Comparison of ENCODE assay signal across 9 cellular contexts in the genomic region with DNA sequence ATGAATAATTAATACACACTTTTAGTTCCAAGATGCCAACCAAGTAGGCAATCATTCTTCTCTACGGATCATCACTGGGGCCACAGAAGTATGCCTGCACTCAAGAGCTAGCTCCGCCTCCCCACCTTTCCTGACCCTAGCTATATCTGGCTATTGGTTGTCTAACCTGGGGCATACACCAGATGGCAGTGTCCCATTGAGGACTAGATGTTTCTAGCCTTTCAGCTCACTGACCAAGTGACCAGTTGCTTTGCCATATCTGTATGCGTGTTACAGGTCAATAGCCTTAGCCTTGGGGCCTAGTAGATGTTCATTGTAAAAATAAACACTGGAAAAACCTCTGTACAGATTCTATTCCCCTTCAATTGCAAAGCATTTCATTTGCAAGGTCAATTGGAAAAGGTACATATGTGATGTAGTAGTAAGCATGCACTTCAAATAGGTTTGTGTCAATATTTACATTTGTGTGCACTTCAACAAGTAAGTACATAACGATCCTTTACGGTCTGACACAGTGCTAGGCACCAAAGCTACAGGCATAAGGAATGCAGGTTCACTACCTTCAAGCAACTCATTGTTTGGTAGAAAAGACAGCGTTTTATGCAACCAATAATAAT.
DNase-seq lines count a peak whose midpoint lies in the region; ATAC-seq and TF ChIP-seq lines count a peak whose summit lies in the region.
"Had no signal": no experiment of that assay in that cellular context is flagged by ENCODE, and none has a peak within 500 bp of the region (broad histone marks: within the 10 kb centered on the region; RNA-seq: fewer than 3 reads in every experiment).

No MANE protein-coding gene starts in this region.

- ATAC-seq in HG02973 (IDR thresholded peaks at IDR 0.05; ENCODE audit: unreplicated experiment) (no peak), HG03565 (IDR thresholded peaks at IDR 0.05; ENCODE audit: unreplicated experiment) (no peak)
- ATAC-seq: activated naive CD4-positive, alpha-beta T cell treated with anti-CD3 and anti-CD28 coated beads, Interleukin-2, amount 50 U/mL, for 72 hours had no signal

- H3K36me3 ChIP-seq in HEK293 (ENCODE audit: control insufficient read depth in 2 of 2, insufficient read depth in 1 of 2, low read length in 2 of 2) (no peaks in the 10 kb centered on the region), WERI-Rb-1 (no peaks in the 10 kb centered on the region)

- no peak overlapping the region for H3K4me3 ChIP-seq in AG10803 (ENCODE audit: low read length)
- H3K4me3 ChIP-seq in HEK293 (ENCODE audit: low read depth, low read length): no peak overlapping the region
- H3K4me3 ChIP-seq in WERI-Rb-1 (ENCODE audit: low read depth, low read length): no peak overlapping the region

- H3K9me3 ChIP-seq in HEK293 (ENCODE audit: control insufficient read depth, insufficient read depth, low read depth, low read length): no peaks in the 10 kb centered on the region
- H3K9me3 ChIP-seq in WERI-Rb-1 (ENCODE audit: severe bottlenecking): no peaks in the 10 kb centered on the region

- H3K4me1 ChIP-seq in HEK293 (ENCODE audit: control insufficient read depth, insufficient read depth, low read length): no peaks in the 10 kb centered on the region

- CTCF ChIA-PET in HEK293 (lab: Yijun Ruan, JAX): interaction anchor here (0.5 to 1.4 kb wide), 9 partner anchors 10 to 1047 kb away, joined by 3 to 5 read pairs (median 3); no protein-coding TSS in a partner anchor

- H3K27ac ChIP-seq in HEK293 (ENCODE audit: extremely low read depth, low read depth, low read length): no peak overlapping the region
- no peak overlapping the region for H3K27ac ChIP-seq in WERI-Rb-1

- DNase-seq in AG10803 (ENCODE audit: low read depth) (no peak), WERI-Rb-1 (peak; percentile 78), kidney tubule cell (ENCODE audit: low spot score) (peak; percentile 50), AG08395 (ENCODE audit: low spot score) (no peak)
- no peak for DNase-seq in stimulated activated CD4-positive, alpha-beta T cell treated with anti-CD3 and anti-CD28 coated beads, Interleukin-15, amount 100 ng/mL, for 24 hours

- TF ChIP-seq CTCF in AG10803 (conservative IDR thresholded peaks at IDR 0.05; ENCODE audit: low read length) (peak; percentile 13; the same call in 1 of the 2 replicates), HEK293 (tag by site-specific recombination; IDR thresholded peaks at IDR 0.05) (no peak), WERI-Rb-1 (IDR thresholded peaks at IDR 0.05; ENCODE audit: low read depth, low read length) (peak; percentile 82)

- POLR2A ChIA-PET in HEK293 (lab: Yijun Ruan, JAX): no interaction called here

- H3K27me3 ChIP-seq in WERI-Rb-1 (ENCODE audit: insufficient read depth, low read depth, severe bottlenecking): no peaks in the 10 kb centered on the region

TF ChIP-seq in HEK293, 187 proteins besides CTCF, POLR2A, EP300 and RAD21:
- TF ChIP-seq ZNF280C (tag by site-specific recombination; IDR thresholded peaks at IDR 0.05): no peak
- TF ChIP-seq ZNF654 (tag by site-specific recombination; IDR thresholded peaks at IDR 0.05; ENCODE audit: low read depth): peak; percentile 11; the same call in 1 of the 2 replicates
TF ChIP-seq in HEK293: peak in this region for 1.

Comparison
In these comparisons a context has a peak if more than half of its experiments do, and no peak if none do; other contexts are left out.
1. DNase-seq: peak in WERI-Rb-1 (single experiment) and kidney tubule cell (single experiment); none in AG10803 (single experiment), AG08395 (single experiment) and stimulated activated CD4-positive, alpha-beta T cell treated with anti-CD3 and anti-CD28 coated beads, Interleukin-15, amount 100 ng/mL, for 24 hours (single experiment).